Comparison of ENCODE assay signal across 25 cellular contexts in the genomic region with DNA sequence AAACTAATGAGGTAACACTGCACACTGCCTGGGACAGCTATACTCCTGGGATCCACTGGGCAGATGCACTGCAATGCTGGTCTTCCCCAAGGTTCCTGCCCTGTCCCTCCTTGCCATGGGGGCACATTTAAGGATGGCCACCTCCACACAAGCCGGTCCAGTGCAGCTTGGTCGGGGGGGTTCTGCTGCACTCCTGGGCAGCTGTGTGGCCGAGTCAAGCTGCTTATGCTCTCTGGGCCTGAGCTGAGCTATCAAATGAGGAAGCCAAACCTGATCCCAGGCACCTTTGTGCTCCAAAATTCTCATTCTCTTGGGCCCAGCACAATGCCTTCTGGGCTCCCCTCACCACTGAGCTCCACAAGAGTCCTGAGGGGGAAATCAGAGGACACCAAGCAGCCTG.
"Had no signal": no experiment of that assay in that cellular context is flagged by ENCODE, and none has a peak within 500 bp of the region (broad histone marks: within the 10 kb centered on the region; RNA-seq: fewer than 3 reads in every experiment).

No MANE protein-coding gene starts in this region.

- H3K4me3 ChIP-seq: breast epithelium, gastroesophageal sphincter, hepatocyte, neural progenitor cell, tibial nerve had no signal

- ATAC-seq: activated naive CD4-positive, alpha-beta T cell treated with anti-CD3 and anti-CD28 coated beads, Interleukin-2, amount 50 U/mL, for 72 hours; activated T-cell treated with anti-CD3 and anti-CD28 coated beads, Interleukin-2, amount 50 U/mL, for 72 hours; gastroesophageal sphincter; naive thymus-derived CD4-positive, alpha-beta T cell; right cardiac atrium; T-cell had no signal

- H3K27me3 Mint-ChIP-seq: naive thymus-derived CD4-positive, alpha-beta T cell had no signal

- H3K9me3 ChIP-seq: breast epithelium, gastroesophageal sphincter, tibial nerve had no signal

- H3K27me3 ChIP-seq: breast epithelium, gastroesophageal sphincter, hepatocyte, neural progenitor cell, tibial nerve had no signal

- H2AFZ ChIP-seq: hepatocyte, neural progenitor cell had no signal

- H3K4me1 ChIP-seq: breast epithelium had no signal

- H3K4me2 ChIP-seq: hepatocyte, neural progenitor cell had no signal

- H3K36me3 ChIP-seq: breast epithelium, gastroesophageal sphincter, neural progenitor cell, tibial nerve had no signal

- H3K36me3 Mint-ChIP-seq: activated naive CD4-positive, alpha-beta T cell treated with anti-CD3 and anti-CD28 coated beads, Interleukin-2, amount 50 U/mL, for 72 hours; T-cell had no signal

- H3K27ac Mint-ChIP-seq: activated naive CD4-positive, alpha-beta T cell treated with anti-CD3 and anti-CD28 coated beads, Interleukin-2, amount 50 U/mL, for 72 hours; activated T-cell treated with anti-CD3 and anti-CD28 coated beads, Interleukin-2, amount 50 U/mL, for 72 hours; dendritic cell treated with granulocyte-macrophage colony-stimulating factor and Interleukin-4, amounts not matched to agents 40 ng/mL and 50 ng/mL, for 4 days; neural progenitor cell; T-cell; T-helper 2 cell treated with Interferon-gamma antibody and Interleukin-4, amounts not matched to agents 5 μg/mL and 100 μg/mL, for 36 hours had no signal

- H3K4me3 Mint-ChIP-seq: activated T-cell treated with anti-CD3 and anti-CD28 coated beads, Interleukin-2, amount 50 U/mL, for 72 hours; central memory CD8-positive, alpha-beta T cell; dendritic cell treated with granulocyte-macrophage colony-stimulating factor and Interleukin-4, amounts not matched to agents 40 ng/mL and 50 ng/mL, for 4 days; naive thymus-derived CD4-positive, alpha-beta T cell; neural progenitor cell; T-cell; T-helper 2 cell treated with Interferon-gamma antibody and Interleukin-4, amounts not matched to agents 5 μg/mL and 100 μg/mL, for 36 hours had no signal

- DNase-seq: activated CD4-positive, alpha-beta T cell treated with anti-CD3 and anti-CD28 coated beads for 4 hours; activated CD4-positive, alpha-beta T cell treated with anti-CD3 and anti-CD28 coated beads, Interleukin-2, amount 50 U/mL, for 4 hours; activated naive CD4-positive, alpha-beta T cell; activated T-cell treated with anti-CD3 and anti-CD28 coated beads for 4 hours; activated T-cell treated with anti-CD3 and anti-CD28 coated beads, Interleukin-2, amount 50 U/mL, for 72 hours; effector CD4-positive, alpha-beta T cell; left cardiac atrium; mammary epithelial cell; midbrain; naive thymus-derived CD4-positive, alpha-beta T cell; occipital lobe; stimulated activated CD4-positive, alpha-beta T cell treated with anti-CD3 and anti-CD28 coated beads, Interleukin-15, amount 100 ng/mL, for 24 hours; stimulated activated naive CD4-positive, alpha-beta T cell treated with Interleukin-2 at 50 U/mL for 16 hours; T-cell had no signal

- H3K9me3 Mint-ChIP-seq: activated naive CD4-positive, alpha-beta T cell treated with anti-CD3 and anti-CD28 coated beads, Interleukin-2, amount 50 U/mL, for 72 hours; activated T-cell treated with anti-CD3 and anti-CD28 coated beads, Interleukin-2, amount 50 U/mL, for 72 hours; central memory CD8-positive, alpha-beta T cell; dendritic cell treated with granulocyte-macrophage colony-stimulating factor and Interleukin-4, amounts not matched to agents 40 ng/mL and 50 ng/mL, for 4 days; naive thymus-derived CD4-positive, alpha-beta T cell; T-cell; T-helper 2 cell treated with Interferon-gamma antibody and Interleukin-4, amounts not matched to agents 5 μg/mL and 100 μg/mL, for 36 hours had no signal

- H3K27ac ChIP-seq: epithelial cell of prostate, gastroesophageal sphincter, neural progenitor cell had no signal
